ENCODE assay signal across 8 cellular contexts in the genomic region with DNA sequence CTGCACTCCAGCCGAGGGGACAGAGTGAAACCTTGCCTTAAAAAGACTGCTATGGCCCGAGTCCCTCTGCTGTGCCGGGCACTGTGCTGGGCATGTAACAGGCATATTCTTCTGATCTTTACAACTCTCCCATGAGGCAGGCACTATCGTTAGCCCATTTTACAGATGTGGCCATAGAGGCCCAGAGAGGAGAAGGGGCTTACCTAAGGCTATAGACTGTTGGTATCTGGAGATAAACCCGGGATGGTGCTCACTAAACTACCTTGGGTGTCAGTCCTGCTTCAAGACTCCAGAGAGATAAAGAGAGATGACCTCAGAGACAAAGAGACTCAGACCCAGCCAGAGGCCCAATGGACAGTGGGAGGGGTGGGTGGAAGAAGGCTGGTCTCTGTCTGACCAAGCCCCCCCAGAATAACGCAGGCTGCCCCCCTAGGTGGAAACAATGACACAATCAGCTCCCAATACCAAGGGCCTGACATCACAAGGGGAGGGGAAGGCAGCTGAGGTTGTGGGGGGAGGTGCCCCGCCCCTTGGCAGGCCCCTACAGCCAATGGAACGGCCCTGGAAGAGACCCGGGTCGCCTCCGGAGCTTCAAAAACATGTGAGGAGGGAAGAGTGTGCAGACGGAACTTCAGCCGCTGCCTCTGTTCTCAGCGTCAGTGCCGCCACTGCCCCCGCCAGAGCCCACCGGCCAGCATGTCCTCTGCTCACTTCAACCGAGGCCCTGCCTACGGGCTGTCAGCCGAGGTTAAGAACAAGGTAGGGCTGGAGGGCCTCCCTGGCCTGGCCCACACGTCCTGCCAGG. TPM values are rescaled to one million over a fixed set of nuclear protein-coding genes. Genes with fewer than 3 reads are reported as not detected.
DNase-seq lines count a peak whose midpoint lies in the region; ATAC-seq and TF ChIP-seq lines count a peak whose summit lies in the region.

A gene (plus strand): TSS at position 620 of the 805 bp plus-strand sequence. CDS start 77 bp downstream, at position 697.

- H3K9me3 ChIP-seq in GM23248 (ENCODE audit: low read depth) (no peaks in the 10 kb centered on the region), iPS-18a (ENCODE audit: control insufficient read depth, low read depth, low read length) (no peaks in the 10 kb centered on the region), skeletal muscle tissue (ENCODE audit: control insufficient read depth in 3 of 3, low read length in 3 of 3) (no peaks in the 10 kb centered on the region)

- H3K4me1 ChIP-seq in GM23248 (ENCODE audit: insufficient read depth) (peaks cover 14% of the 10 kb centered on the region), iPS-18a (ENCODE audit: control insufficient read depth, low read depth, low read length) (peaks cover 11% of the 10 kb centered on the region), skeletal muscle tissue (ENCODE audit: control insufficient read depth in 3 of 3, insufficient read depth in 3 of 3, low read length in 3 of 3) (peaks cover 11 to 13% (median 12%) of the 10 kb centered on the region in 3 donors)

- H3K36me3 ChIP-seq in GM23248 (ENCODE audit: low read depth): no peaks in the 10 kb centered on the region
- no peaks in the 10 kb centered on the region for H3K36me3 ChIP-seq in iPS-18a (ENCODE audit: control insufficient read depth, low read depth, low read length)
- no peaks in the 10 kb centered on the region for H3K36me3 ChIP-seq in skeletal muscle tissue (ENCODE audit: control insufficient read depth in 3 of 3, insufficient read depth in 3 of 3, low read length in 3 of 3)

- TF ChIP-seq CTCF in astrocyte of the spinal cord (IDR thresholded peaks at IDR 0.05; ENCODE audit: low read depth, low read length): no peak

- H3K4me3 ChIP-seq in GM23248 (peak within 1 kb of the TSS; percentile 48), astrocyte of the spinal cord (ENCODE audit: low read depth, low read length) (peak within 1 kb of the TSS; percentile 24), iPS-18a (ENCODE audit: low read length) (peak within 1 kb of the TSS; percentile 51), skeletal muscle tissue (ENCODE audit: low read length in 3 of 3) (peak within 1 kb of the TSS; percentile 42 to 63 (median 51))

- 30 to 31% methylated on average over 21 of the region's 21 CpGs for WGBS in GM23248 (ENCODE audit: low coverage in 1 of 2, low lambda C conversion rate in 2 of 2, missing lambda C conversion rate in 2 of 2), 2 experiments

- H3K27me3 ChIP-seq in GM23248 (replicated peaks; ENCODE audit: insufficient read depth): no peaks in the 10 kb centered on the region
- H3K27me3 ChIP-seq in iPS-18a (ENCODE audit: control insufficient read depth, insufficient read depth, low read length): peaks cover 11% of the 10 kb centered on the region
- peaks cover 2 to 10% (median 10%) of the 10 kb centered on the region in 3 donors for H3K27me3 ChIP-seq in skeletal muscle tissue (ENCODE audit: control insufficient read depth in 3 of 3, insufficient read depth in 3 of 3, low read length in 3 of 3)

- H3K4me2 ChIP-seq in GM23248 (ENCODE audit: unreplicated experiment): peak within 1 kb of the TSS; percentile 69

- in situ Hi-C loops in GM23248 (cut with MboI) (no loop called here), astrocyte of the spinal cord (cut with HindIII; ENCODE audit: low sequenced_read_pairs) (no loop called here)

- H4K20me1 ChIP-seq in GM23248 (ENCODE audit: insufficient read depth): no peaks in the 10 kb centered on the region

- H3K27ac ChIP-seq in GM23248: no peak within 1 kb of the TSS
- no peak within 1 kb of the TSS for H3K27ac ChIP-seq in iPS-18a (ENCODE audit: low read length)
- peak within 1 kb of the TSS; percentile 73 for H3K27ac ChIP-seq in skeletal muscle tissue (ENCODE audit: low read depth, low read length)
- no peak within 1 kb of the TSS for H3K27ac ChIP-seq in caudate nucleus (ENCODE audit: low read depth, low read length)

- peak within 1 kb of the TSS; percentile 70 for H2AFZ ChIP-seq in GM23248

- peak within 1 kb of the TSS; percentile 37; the same call in 1 of the 2 replicates for H3K9ac ChIP-seq in GM23248
- H3K9ac ChIP-seq in iPS-18a (ENCODE audit: low read length): no peak within 1 kb of the TSS
- H3K9ac ChIP-seq in skeletal muscle tissue (ENCODE audit: low read depth in 1 of 3, low read length in 3 of 3): peak within 1 kb of the TSS; percentile 57 to 71 (median 64)

- DNase-seq in GM23248 (peak; percentile 77), astrocyte of the spinal cord (ENCODE audit: low read depth, low spot score) (peak; percentile 63), caudate nucleus (lab: John Stamatoyannopoulos, UW) (no peak)
- DNase-seq in stimulated activated CD4-positive, alpha-beta T cell treated with anti-CD3 and anti-CD28 coated beads, Interleukin-2, amount 100 ng/mL, for 24 hours: no peak

- H3F3A ChIP-seq in GM23248 (ENCODE audit: insufficient read depth): 0 out of 2 replicates have a peak, but pooled peaks cover 8% of the 10 kb centered on the region

- no peaks in the 10 kb centered on the region for H3K79me2 ChIP-seq in GM23248 (ENCODE audit: insufficient read depth)

- ATAC-seq in HG02571 (IDR thresholded peaks at IDR 0.05; ENCODE audit: unreplicated experiment): no peak
- no peak for ATAC-seq in HG03139 (IDR thresholded peaks at IDR 0.05; ENCODE audit: unreplicated experiment)

- H3K9me2 ChIP-seq in GM23248 (ENCODE audit: insufficient read depth): no peaks in the 10 kb centered on the region

RNA-seq across cellular contexts. Expression of the gene that starts here (rescaled TPM):
- total RNA-seq in GM23248 (2014; rRNA removed; shearing (Covaris generic)): 44.5 and 47.4 TPM in 2 replicates
- polyA plus RNA-seq in GM23248 (2016; fragmentation: Nextera tagmentation; extraction: Ambion mirVana): 27.1 and 30.0 TPM in 2 replicates
- 28.7 TPM for total RNA-seq in skeletal muscle tissue

Comparison
In these comparisons a context has a peak if more than half of its experiments do, and no peak if none do; other contexts are left out.
1. DNase-seq: peak in GM23248 (single experiment) and astrocyte of the spinal cord (single experiment); none in stimulated activated CD4-positive, alpha-beta T cell treated with anti-CD3 and anti-CD28 coated beads, Interleukin-2, amount 100 ng/mL, for 24 hours (0 of 2) and caudate nucleus (0 of 61).
2. Peak in every context shown above with its lines, with median percentiles within 50 percentile points of each other: H3K4me3 ChIP-seq.